Comparison of ENCODE assay signal across 1 cellular context in the genomic region with DNA sequence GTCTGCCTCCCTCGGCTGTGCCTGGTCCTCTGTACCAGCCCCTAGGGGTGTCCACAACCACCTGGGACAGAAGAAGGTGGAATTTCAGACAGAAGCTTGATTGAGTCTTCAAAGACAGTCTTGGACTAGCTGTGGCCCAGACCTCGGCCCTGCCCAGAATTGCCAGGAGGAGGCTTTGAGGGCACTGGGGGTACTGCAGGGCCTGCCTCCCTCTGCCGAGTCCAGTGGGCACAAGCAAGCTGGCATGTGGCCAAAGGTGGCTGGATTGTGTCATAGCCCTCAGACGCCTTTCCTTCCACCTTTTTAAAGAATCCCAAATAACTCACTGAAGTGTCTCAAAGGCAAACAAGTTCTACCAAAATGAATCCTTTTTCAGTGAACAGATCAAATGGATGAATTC.
TF ChIP-seq lines count a peak whose summit lies in the region.

No MANE protein-coding gene starts in this region.

TF ChIP-seq in HepG2, 621 proteins besides CTCF, POLR2A, EP300 and RAD21:
- TF ChIP-seq DNMT3B (CRISPR knock-in tag; conservative IDR thresholded peaks at IDR 0.05) (no peak), SPEN (CRISPR knock-in tag; IDR thresholded peaks at IDR 0.05; ENCODE audit: low read depth) (no peak), STAG1 (CRISPR knock-in tag; IDR thresholded peaks at IDR 0.05) (no peak)
